32 cellular contexts compared by ENCODE assay signal in genomic region chr3:161142486-161142885, GRCh38. TPM values are rescaled to one million over a fixed set of nuclear protein-coding genes. Genes with fewer than 3 reads are reported as not detected.
DNase-seq lines count a peak whose midpoint lies in the region; ATAC-seq, FAIRE-seq and TF ChIP-seq lines count a peak whose summit lies in the region.
"Had no signal": no experiment of that assay in that cellular context is flagged by ENCODE, and none has a peak within 500 bp of the region (broad histone marks: within the 10 kb centered on the region; RNA-seq: fewer than 3 reads in every experiment).

No MANE protein-coding gene starts in this region.

- TF ChIP-seq CTCF in DND-41 (IDR thresholded peaks at IDR 0.05; ENCODE audit: borderline replicate concordance, extremely low read depth, low read length, poor library complexity, severe bottlenecking) (no peak), PC-3 (conservative IDR thresholded peaks at IDR 0.05; ENCODE audit: low read depth, low read length) (no peak), kidney (IDR thresholded peaks at IDR 0.05; ENCODE audit: borderline replicate concordance, extremely low read depth, insufficient read depth) (no peak), upper lobe of right lung (IDR thresholded peaks at IDR 0.05) (no peak)

- H4K20me1 ChIP-seq in DND-41 (ENCODE audit: insufficient read depth, low read length) (no peaks in the 10 kb centered on the region), PC-3 (ENCODE audit: low read length) (no peaks in the 10 kb centered on the region)

- peaks cover 9% of the 10 kb centered on the region for H3F3A ChIP-seq in PC-3 (ENCODE audit: low read length, unreplicated experiment)

- no peaks in the 10 kb centered on the region for H3K79me2 ChIP-seq in DND-41 (ENCODE audit: insufficient read depth, low read length)
- no peaks in the 10 kb centered on the region for H3K79me2 ChIP-seq in PC-3 (ENCODE audit: low read length)

- intact Hi-C loops in PC-3 (cut with micrococcal nuclease) (loop anchor here (5.0 kb wide), 1 partner anchor 80 kb away; the partner anchor contains the start of gene NMD3), kidney (cut with DNase I) (no loop called here), upper lobe of right lung (cut with DNase I) (no loop called here)

- H3K27ac ChIP-seq in DND-41 (ENCODE audit: low read length) (no peak overlapping the region), PC-3 (ENCODE audit: low read length) (peak overlapping the region; percentile 94), kidney (ENCODE audit: low read depth in 2 of 2, low read length in 2 of 2) (no peak overlapping the region), upper lobe of right lung (no peak overlapping the region)
- H3K27ac ChIP-seq: coronary artery, esophagus squamous epithelium, KMS-11, ovary, upper lobe of left lung, WERI-Rb-1 had no signal

- no peak for ATAC-seq in DND-41 (ENCODE audit: insufficient read depth, low read depth)
- peak; percentile 27 for ATAC-seq in PC-3
- no peak for ATAC-seq in upper lobe of right lung
- ATAC-seq: activated naive CD8-positive, alpha-beta T cell treated with anti-CD3 and anti-CD28 coated beads, Interleukin-2, amount 50 U/mL, for 24 hours had no signal

- H3K9me2 ChIP-seq in PC-3 (replicated peaks; ENCODE audit: low read length) = no peaks in the 10 kb centered on the region

- H2AFZ ChIP-seq in DND-41 (ENCODE audit: low read depth, low read length) (peak overlapping the region; percentile 26; the same call in 1 of the 2 replicates), PC-3 (ENCODE audit: low read length) (no peak overlapping the region)

- H3K27me3 ChIP-seq in DND-41 (ENCODE audit: insufficient read depth, low read length, poor library complexity) = no peaks in the 10 kb centered on the region
- H3K27me3 ChIP-seq in PC-3 (ENCODE audit: low read length) = no peaks in the 10 kb centered on the region
- no peaks in the 10 kb centered on the region for H3K27me3 ChIP-seq in upper lobe of right lung
- H3K27me3 ChIP-seq: esophagus squamous epithelium, ovary, right atrium auricular region, upper lobe of left lung had no signal

- POLR2A ChIA-PET in PC-3 (lab: Charles Lee; ENCODE audit: unreplicated experiment) = no interaction called here

- no peaks in the 10 kb centered on the region for H3K9me3 ChIP-seq in DND-41 (ENCODE audit: insufficient read depth, low read length, severe bottlenecking)
- 0 out of 2 replicates have a peak, but pooled peaks cover 3% of the 10 kb centered on the region for H3K9me3 ChIP-seq in PC-3 (ENCODE audit: low read length)
- H3K9me3 ChIP-seq in kidney (ENCODE audit: control insufficient read depth in 1 of 2, low read length in 2 of 2) = no peaks in the 10 kb centered on the region
- H3K9me3 ChIP-seq in upper lobe of right lung = no peaks in the 10 kb centered on the region
- H3K9me3 ChIP-seq: esophagus squamous epithelium, ovary, right atrium auricular region, upper lobe of left lung had no signal

- no TSS peak for BruUV-seq in PC-3 (replicated peaks; lab: Mats Ljungman, UMichigan)

- DNase-seq in DND-41 (no peak), PC-3 (peak; percentile 35), dermis blood vessel endothelial cell (peak; percentile 4), kidney (no peak), NCI-H1105 treated with DMSO at 0.1 percent for 48 hours (lab: John Stamatoyannopoulos, UW) (no peak), upper lobe of right lung (no peak), mesenteric fat pad (ENCODE audit: low spot score) (no peak)
- DNase-seq: activated gamma-delta T cell treated with Interleukin-2 at 50 U/mL for 16 hours; activated naive CD8-positive, alpha-beta T cell treated with anti-CD3 and anti-CD28 coated beads, Interleukin-2, amount 50 U/mL, for 24 hours; activated T-cell treated with anti-CD3 and anti-CD28 coated beads, Interleukin-2, amount 50 U/mL, for 24 hours; CD4-positive, CD25-positive, alpha-beta regulatory T cell; endodermal cell; esophagus squamous epithelium; HFFc6; MV-4-11; NCI-H146; NCI-H2107; NCI-H446; nephron progenitor cell; ovary; SHP77; upper lobe of left lung; WERI-Rb-1 had no signal

- H3K4me2 ChIP-seq in DND-41 (ENCODE audit: insufficient read depth, low read length) (no peak overlapping the region), PC-3 (ENCODE audit: low read length) (peak overlapping the region; percentile 10; the same call in 1 of the 2 replicates)
- H3K4me2 ChIP-seq: KMS-11 had no signal

- H3K4me3 ChIP-seq in DND-41 (ENCODE audit: low read depth in 1 of 2, low read length in 2 of 2) (no peak overlapping the region), PC-3 (ENCODE audit: low read length) (no peak overlapping the region), kidney (ENCODE audit: low read length in 2 of 2) (no peak overlapping the region), upper lobe of right lung (no peak overlapping the region)
- H3K4me3 ChIP-seq: coronary artery, esophagus squamous epithelium, lung, ovary, right atrium auricular region, upper lobe of left lung had no signal

- no peaks in the 10 kb centered on the region for H3K4me1 ChIP-seq in DND-41 (ENCODE audit: insufficient read depth, low read length)
- peaks cover 40% of the 10 kb centered on the region for H3K4me1 ChIP-seq in PC-3 (ENCODE audit: insufficient read depth, low read length)
- H3K4me1 ChIP-seq in kidney (ENCODE audit: control insufficient read depth in 1 of 2, insufficient read depth in 1 of 2, low read depth in 1 of 2, low read length in 2 of 2) = no peaks in the 10 kb centered on the region
- no peaks in the 10 kb centered on the region for H3K4me1 ChIP-seq in upper lobe of right lung
- H3K4me1 ChIP-seq: esophagus squamous epithelium, right atrium auricular region had no signal

- H3K9ac ChIP-seq in DND-41 (ENCODE audit: low read depth, low read length) = no peak overlapping the region
- H3K9ac ChIP-seq in PC-3 (ENCODE audit: low read length) = no peak overlapping the region
- H3K9ac ChIP-seq in kidney (ENCODE audit: low read length in 2 of 2) = no peak overlapping the region
- H3K9ac ChIP-seq: KMS-11 had no signal

- CTCF ChIA-PET in PC-3 (lab: Charles Lee) = no interaction called here

- peak; percentile 29 for FAIRE-seq in kidney (lab: Jason Lieb, UNC)
- FAIRE-seq: bronchial epithelial cell, D721Med, GM12891, keratinocyte had no signal

- no peaks in the 10 kb centered on the region for H3K36me3 ChIP-seq in DND-41 (ENCODE audit: insufficient read depth, low read length)
- H3K36me3 ChIP-seq in PC-3 (ENCODE audit: low read depth, low read length) = no peaks in the 10 kb centered on the region
- H3K36me3 ChIP-seq in kidney (ENCODE audit: control insufficient read depth in 1 of 2, insufficient read depth in 2 of 2, low read length in 2 of 2) = no peaks in the 10 kb centered on the region
- H3K36me3 ChIP-seq in upper lobe of right lung = no peaks in the 10 kb centered on the region
- H3K36me3 ChIP-seq: esophagus squamous epithelium, ovary, right atrium auricular region, upper lobe of left lung, WERI-Rb-1 had no signal

RNA-seq across cellular contexts. Expression of gene B3GALNT1, which starts 37.3 kb away (rescaled TPM):
- 110 and 125 TPM in 2 replicates for total RNA-seq in PC-3 (2014; rRNA removed)
- total RNA-seq in dermis blood vessel endothelial cell = 21.7 and 23.7 TPM in 2 replicates
- total RNA-seq in kidney = 25.7 TPM
- 18.0 TPM for polyA plus RNA-seq in kidney (ENCODE audit: insufficient read depth, low read depth, low replicate concordance)
- total RNA-seq in upper lobe of right lung = 17.6 TPM
- 5.9 TPM for total RNA-seq in mesenteric fat pad
- total RNA-seq: OCI-LY7 had no signal

Comparison
In these comparisons a context has a peak if more than half of its experiments do, and no peak if none do; other contexts are left out.
1. DNase-seq: peak in PC-3 (single experiment) and dermis blood vessel endothelial cell (single experiment); none in DND-41 (single experiment), kidney (single experiment), NCI-H1105 treated with DMSO at 0.1 percent for 48 hours (single experiment), upper lobe of right lung (single experiment) and mesenteric fat pad (single experiment).